ENCODE assay signal across 24 cellular contexts in genomic region chr17:31753011-31753410, GRCh38.
"Had no signal": no experiment of that assay in that cellular context is flagged by ENCODE, and none has a peak within 500 bp of the region (broad histone marks: within the 10 kb centered on the region; RNA-seq: fewer than 3 reads in every experiment).

No MANE protein-coding gene starts in this region.

- H3K36me3 Mint-ChIP-seq: activated CD4-positive, alpha-beta memory T cell treated with anti-CD3 and anti-CD28 coated beads for 36 hours; activated naive CD8-positive, alpha-beta T cell treated with anti-CD3 and anti-CD28 coated beads for 36 hours had no signal

- H3K4me1 Mint-ChIP-seq: activated CD4-positive, alpha-beta T cell treated with anti-CD3 and anti-CD28 coated beads, Interleukin-2, amount 10 ng/mL, durations not matched to agents 7 days and 5 days; activated naive CD8-positive, alpha-beta T cell treated with anti-CD3 and anti-CD28 coated beads for 36 hours had no signal

- H3K27ac Mint-ChIP-seq: activated CD4-positive, alpha-beta memory T cell treated with anti-CD3 and anti-CD28 coated beads for 36 hours; activated CD4-positive, alpha-beta T cell treated with anti-CD3 and anti-CD28 coated beads, Interleukin-2, amount 10 ng/mL, durations not matched to agents 7 days and 5 days; activated naive CD4-positive, alpha-beta T cell treated with anti-CD3 and anti-CD28 coated beads for 36 hours; activated naive CD8-positive, alpha-beta T cell treated with anti-CD3 and anti-CD28 coated beads for 36 hours had no signal

- H3K36me3 ChIP-seq: brain microvascular endothelial cell, MG63 had no signal

- H3K4me3 Mint-ChIP-seq: activated CD4-positive, alpha-beta memory T cell treated with anti-CD3 and anti-CD28 coated beads for 36 hours; activated CD4-positive, alpha-beta T cell treated with anti-CD3 and anti-CD28 coated beads, Interleukin-2, amount 10 ng/mL, durations not matched to agents 7 days and 5 days; activated naive CD4-positive, alpha-beta T cell treated with anti-CD3 and anti-CD28 coated beads for 36 hours; activated naive CD8-positive, alpha-beta T cell treated with anti-CD3 and anti-CD28 coated beads for 36 hours; activated T-cell treated with anti-CD3 and anti-CD28 coated beads, Interleukin-2, amount 50 U/mL, for 4 hours had no signal

- DNase-seq: activated CD4-positive, alpha-beta memory T cell treated with anti-CD3 and anti-CD28 coated beads for 36 hours; activated CD4-positive, alpha-beta T cell treated with anti-CD3 and anti-CD28 coated beads, Interleukin-2, amount 10 ng/mL, durations not matched to agents 7 days and 5 days; activated CD4-positive, CD25-positive, alpha-beta regulatory T cell; activated CD8-positive, alpha-beta memory T cell treated with anti-CD3 and anti-CD28 coated beads for 24 hours; activated gamma-delta T cell; activated naive CD4-positive, alpha-beta T cell treated with anti-CD3 and anti-CD28 coated beads for 36 hours; activated naive CD8-positive, alpha-beta T cell treated with anti-CD3 and anti-CD28 coated beads for 36 hours; activated T-cell treated with anti-CD3 and anti-CD28 coated beads, Interleukin-2, amount 50 U/mL, for 4 hours; brain microvascular endothelial cell; MG63; NCI-H1105; NCI-H1436; NCI-H1694 treated with DMSO at 0.1 percent for 48 hours; NCI-H2029 treated with DMSO at 0.1 percent for 48 hours; NCI-H345; NCI-H510A; NCI-H526 treated with DMSO at 0.1 percent for 48 hours; NCI-H82; RPMI8226; T-helper 1 cell had no signal

- H3K9me3 Mint-ChIP-seq: activated CD4-positive, alpha-beta memory T cell treated with anti-CD3 and anti-CD28 coated beads for 36 hours; activated CD4-positive, alpha-beta T cell treated with anti-CD3 and anti-CD28 coated beads, Interleukin-2, amount 10 ng/mL, durations not matched to agents 7 days and 5 days; activated naive CD4-positive, alpha-beta T cell treated with anti-CD3 and anti-CD28 coated beads for 36 hours; activated T-cell treated with anti-CD3 and anti-CD28 coated beads, Interleukin-2, amount 50 U/mL, for 4 hours had no signal

- ATAC-seq: activated T-cell treated with anti-CD3 and anti-CD28 coated beads, Interleukin-2, amount 50 U/mL, for 4 hours; Panc1; Right ventricle myocardium inferior had no signal

- H3K27ac ChIP-seq: SK-N-MC, VCaP had no signal

- H3K27me3 ChIP-seq: brain microvascular endothelial cell, MG63 had no signal

- H3K4me3 ChIP-seq: MG63, SK-N-MC had no signal

- H3K27me3 Mint-ChIP-seq: activated naive CD8-positive, alpha-beta T cell treated with anti-CD3 and anti-CD28 coated beads for 36 hours had no signal
